In genomic region chr17:48545539-48545938, GRCh38 we compare ENCODE assay signal across 9 cellular contexts. TPM values are rescaled to one million over a fixed set of nuclear protein-coding genes. Genes with fewer than 3 reads are reported as not detected.
DNase-seq lines count a peak whose midpoint lies in the region; ATAC-seq and TF ChIP-seq lines count a peak whose summit lies in the region.
"Had no signal": no experiment of that assay in that cellular context is flagged by ENCODE, and none has a peak within 500 bp of the region (broad histone marks: within the 10 kb centered on the region; RNA-seq: fewer than 3 reads in every experiment).

No MANE protein-coding gene starts in this region.

- H3K4me1 Mint-ChIP-seq in activated T-helper 1 cell treated with anti-CD3 and anti-CD28 coated beads, Interleukin-12 subunit alpha, Interleukin-12 subunit beta, Interleukin-2, Interleukin-4 antibody, amounts not matched to agents 30 ng/mL and 10 ng/mL and 1 ng/mL, durations not matched to agents 14 hours and 24 hours and 36 hours (ENCODE audit: low read depth), result peaks cover 60% of the 10 kb centered on the region

- peak overlapping the region; percentile 95 for H3K4me3 Mint-ChIP-seq in activated T-helper 1 cell treated with anti-CD3 and anti-CD28 coated beads, Interleukin-12 subunit alpha, Interleukin-12 subunit beta, Interleukin-2, Interleukin-4 antibody, amounts not matched to agents 30 ng/mL and 10 ng/mL and 1 ng/mL, durations not matched to agents 14 hours and 24 hours and 36 hours

- no peak for ATAC-seq in gastroesophageal sphincter
- ATAC-seq in HG03342 (IDR thresholded peaks at IDR 0.05; ENCODE audit: unreplicated experiment), result no peak
- no peak for ATAC-seq in GM21447 (IDR thresholded peaks at IDR 0.05; ENCODE audit: unreplicated experiment)

- POLR2A ChIA-PET in HEK293 (lab: Yijun Ruan, JAX), result interaction anchor here (0.7 to 1.0 kb wide), 3 partner anchors 10 to 101 kb away, joined by 3 to 5 read pairs (median 3); no protein-coding TSS in a partner anchor

- no peak for TF ChIP-seq EP300 in gastroesophageal sphincter (IDR thresholded peaks at IDR 0.05)

- intact Hi-C loops in activated T-helper 1 cell treated with anti-CD3 and anti-CD28 coated beads, Interleukin-12 subunit alpha, Interleukin-12 subunit beta, Interleukin-2, Interleukin-4 antibody, amounts not matched to agents 30 ng/mL and 10 ng/mL and 1 ng/mL, durations not matched to agents 14 hours and 24 hours and 36 hours (cut with micrococcal nuclease), result loop anchor here (2.0 kb wide), 1 partner anchor 63 kb away; no protein-coding TSS in a partner anchor

- peak overlapping the region; percentile 97 for H3K4me2 ChIP-seq in skeletal muscle satellite cell (ENCODE audit: low read length)

- H3K27ac ChIP-seq in HEK293 (ENCODE audit: extremely low read depth, low read depth, low read length) (peak overlapping the region; percentile 100), gastroesophageal sphincter (peak overlapping the region; percentile 90 to 98 (median 96))

- WGBS in gastroesophageal sphincter (ENCODE audit: low coverage in 1 of 2), 2 donors, result 100% methylated on average over 1 of the region's 1 CpG; no CpG with 5 or more reads in 1 of the 2 donors

- H3K9ac ChIP-seq in skeletal muscle satellite cell (ENCODE audit: low read depth, low read length), result peak overlapping the region; percentile 99

- peak overlapping the region; percentile 80 for H3K27ac Mint-ChIP-seq in activated T-helper 1 cell treated with anti-CD3 and anti-CD28 coated beads, Interleukin-12 subunit alpha, Interleukin-12 subunit beta, Interleukin-2, Interleukin-4 antibody, amounts not matched to agents 30 ng/mL and 10 ng/mL and 1 ng/mL, durations not matched to agents 14 hours and 24 hours and 36 hours

- peaks cover 8% of the 10 kb centered on the region for H3K27me3 Mint-ChIP-seq in activated T-helper 1 cell treated with anti-CD3 and anti-CD28 coated beads, Interleukin-12 subunit alpha, Interleukin-12 subunit beta, Interleukin-2, Interleukin-4 antibody, amounts not matched to agents 30 ng/mL and 10 ng/mL and 1 ng/mL, durations not matched to agents 14 hours and 24 hours and 36 hours (ENCODE audit: insufficient read depth)

- peaks cover 19% of the 10 kb centered on the region for H3K36me3 Mint-ChIP-seq in activated T-helper 1 cell treated with anti-CD3 and anti-CD28 coated beads, Interleukin-12 subunit alpha, Interleukin-12 subunit beta, Interleukin-2, Interleukin-4 antibody, amounts not matched to agents 30 ng/mL and 10 ng/mL and 1 ng/mL, durations not matched to agents 14 hours and 24 hours and 36 hours (ENCODE audit: low read depth)

- CTCF ChIA-PET in HEK293 (lab: Yijun Ruan, JAX), result interaction anchor here (0.6 to 1.1 kb wide), 3 partner anchors 10 to 97 kb away, joined by 3 to 7 read pairs (median 5); no protein-coding TSS in a partner anchor

- H3K4me3 ChIP-seq in HEK293 (ENCODE audit: low read depth, low read length), result no peak overlapping the region
- H3K4me3 ChIP-seq in gastroesophageal sphincter, result no peak overlapping the region
- H3K4me3 ChIP-seq in skeletal muscle satellite cell (ENCODE audit: low read length), result peak overlapping the region; percentile 94

- H3K4me1 ChIP-seq in HEK293 (ENCODE audit: control insufficient read depth, insufficient read depth, low read length), result peaks cover 56% of the 10 kb centered on the region
- H3K4me1 ChIP-seq in gastroesophageal sphincter, result peaks cover 11 to 70% (median 44%) of the 10 kb centered on the region in 3 donors
- H3K4me1 ChIP-seq in skeletal muscle satellite cell (ENCODE audit: control insufficient read depth, insufficient read depth, low read length), result peaks cover 53% of the 10 kb centered on the region

- H3K36me3 ChIP-seq in HEK293 (ENCODE audit: control insufficient read depth in 2 of 2, insufficient read depth in 1 of 2, low read length in 2 of 2) (peaks cover 10 to 24% of the 10 kb centered on the region in 2 experiments), gastroesophageal sphincter (peaks cover 0 to 14% of the 10 kb centered on the region in 2 donors), skeletal muscle satellite cell (ENCODE audit: insufficient read depth, low read length) (peaks cover 24% of the 10 kb centered on the region)

- H3K9me3 ChIP-seq in HEK293 (ENCODE audit: control insufficient read depth, insufficient read depth, low read depth, low read length) (no peaks in the 10 kb centered on the region), gastroesophageal sphincter (no peaks in the 10 kb centered on the region), skeletal muscle satellite cell (replicated peaks; ENCODE audit: low read length) (no peaks in the 10 kb centered on the region)

- no peaks in the 10 kb centered on the region for H3K9me3 Mint-ChIP-seq in activated T-helper 1 cell treated with anti-CD3 and anti-CD28 coated beads, Interleukin-12 subunit alpha, Interleukin-12 subunit beta, Interleukin-2, Interleukin-4 antibody, amounts not matched to agents 30 ng/mL and 10 ng/mL and 1 ng/mL, durations not matched to agents 14 hours and 24 hours and 36 hours

- no peak for TF ChIP-seq POLR2A in gastroesophageal sphincter (IDR thresholded peaks at IDR 0.05)

- TF ChIP-seq CTCF in HEK293 (tag by site-specific recombination; IDR thresholded peaks at IDR 0.05) (no peak), gastroesophageal sphincter (IDR thresholded peaks at IDR 0.05) (no peak)

- H3K27me3 ChIP-seq in gastroesophageal sphincter (no peaks in the 10 kb centered on the region), skeletal muscle satellite cell (ENCODE audit: control insufficient read depth, insufficient read depth, low read length) (no peaks in the 10 kb centered on the region)

- DNase-seq in activated T-helper 1 cell treated with anti-CD3 and anti-CD28 coated beads, Interleukin-12 subunit alpha, Interleukin-12 subunit beta, Interleukin-2, Interleukin-4 antibody, amounts not matched to agents 30 ng/mL and 10 ng/mL and 1 ng/mL, durations not matched to agents 14 hours and 24 hours and 36 hours (ENCODE audit: low spot score), result no peak
- DNase-seq in DMS 273 treated with DMSO at 0.1 percent for 48 hours (lab: John Stamatoyannopoulos, UW), result no peak
- DNase-seq: NCI-H1092 treated with DMSO at 0.1 percent for 48 hours, SIG-M5 had no signal

TF ChIP-seq in HEK293, 187 proteins besides CTCF, POLR2A, EP300 and RAD21:
- TF ChIP-seq ZNF600 (tag by site-specific recombination; IDR thresholded peaks at IDR 0.05), result peak; percentile 70
- 0 out of 2 replicates have a peak, but pooled peaks have one; percentile 5 for TF ChIP-seq IKZF3 (tag by site-specific recombination; IDR thresholded peaks at IDR 0.05)
- no peak for TF ChIP-seq ZNF391 (tag by site-specific recombination; IDR thresholded peaks at IDR 0.05; ENCODE audit: borderline replicate concordance, low read depth)

RNA-seq across cellular contexts. Expression of gene HOXB2, which starts 0.6 kb away (rescaled TPM):
- 32.5 and 32.8 TPM in 2 replicates for total RNA-seq in activated T-helper 1 cell treated with anti-CD3 and anti-CD28 coated beads, Interleukin-12 subunit alpha, Interleukin-12 subunit beta, Interleukin-2, Interleukin-4 antibody, amounts not matched to agents 30 ng/mL and 10 ng/mL and 1 ng/mL, durations not matched to agents 14 hours and 24 hours and 36 hours
- total RNA-seq in gastroesophageal sphincter, result 10 to 100 TPM; 28.7 to 65.2 (median 38.8) TPM
- total RNA-seq in skeletal muscle satellite cell (2012; rRNA removed), result 4.6 and 5.9 TPM in 2 replicates

RNA-seq across cellular contexts. Expression of gene HOXB1, which starts 14.7 kb away (rescaled TPM):
- not detected in 2 replicates for total RNA-seq in activated T-helper 1 cell treated with anti-CD3 and anti-CD28 coated beads, Interleukin-12 subunit alpha, Interleukin-12 subunit beta, Interleukin-2, Interleukin-4 antibody, amounts not matched to agents 30 ng/mL and 10 ng/mL and 1 ng/mL, durations not matched to agents 14 hours and 24 hours and 36 hours
- not detected for total RNA-seq in gastroesophageal sphincter
- total RNA-seq in skeletal muscle satellite cell (2012; rRNA removed), result not detected in 2 replicates

RNA-seq across cellular contexts. Expression of gene HOXB4, which starts 32.6 kb away (rescaled TPM):
- total RNA-seq in activated T-helper 1 cell treated with anti-CD3 and anti-CD28 coated beads, Interleukin-12 subunit alpha, Interleukin-12 subunit beta, Interleukin-2, Interleukin-4 antibody, amounts not matched to agents 30 ng/mL and 10 ng/mL and 1 ng/mL, durations not matched to agents 14 hours and 24 hours and 36 hours, result 3.8 and 4.2 TPM in 2 replicates
- 10 to 100 TPM in 1 of 4 donors, 1 to 10 TPM in 3; 3.0 to 12.9 (median 6.9) TPM for total RNA-seq in gastroesophageal sphincter
- 1.3 and 1.7 TPM in 2 replicates for total RNA-seq in skeletal muscle satellite cell (2012; rRNA removed)

RNA-seq across cellular contexts. Expression of gene HOXB3, which starts 44.5 kb away (rescaled TPM):
- total RNA-seq in activated T-helper 1 cell treated with anti-CD3 and anti-CD28 coated beads, Interleukin-12 subunit alpha, Interleukin-12 subunit beta, Interleukin-2, Interleukin-4 antibody, amounts not matched to agents 30 ng/mL and 10 ng/mL and 1 ng/mL, durations not matched to agents 14 hours and 24 hours and 36 hours, result 2.5 and 2.8 TPM in 2 replicates
- 10 to 100 TPM; 11.4 to 48.7 (median 24.2) TPM for total RNA-seq in gastroesophageal sphincter
- 1.1 and 6.3 TPM in 2 replicates for total RNA-seq in skeletal muscle satellite cell (2012; rRNA removed)

RNA-seq across cellular contexts. Expression of gene HOXB5, which starts 48.0 kb away (rescaled TPM):
- 0.10 TPM in 1 of 2 replicates, not detected in the other for total RNA-seq in activated T-helper 1 cell treated with anti-CD3 and anti-CD28 coated beads, Interleukin-12 subunit alpha, Interleukin-12 subunit beta, Interleukin-2, Interleukin-4 antibody, amounts not matched to agents 30 ng/mL and 10 ng/mL and 1 ng/mL, durations not matched to agents 14 hours and 24 hours and 36 hours
- total RNA-seq in gastroesophageal sphincter, result 1 to 10 TPM in 3 of 4 donors, under 1 TPM in 1; 0.27 to 2.7 (median 1.4) TPM
- under 0.01 TPM in 2 replicates for total RNA-seq in skeletal muscle satellite cell (2012; rRNA removed)
